ENCODE assay signal across 17 cellular contexts in genomic region chr16:19184823-19185509, GRCh38. TPM values are rescaled to one million over a fixed set of nuclear protein-coding genes. Genes with fewer than 3 reads are reported as not detected.
DNase-seq lines count a peak whose midpoint lies in the region; ATAC-seq and TF ChIP-seq lines count a peak whose summit lies in the region.
"Had no signal": no experiment of that assay in that cellular context is flagged by ENCODE, and none has a peak within 500 bp of the region (broad histone marks: within the 10 kb centered on the region; RNA-seq: fewer than 3 reads in every experiment).

No MANE protein-coding gene starts in this region.

- H3K36me3 ChIP-seq in GM23338 (ENCODE audit: insufficient read depth) (no peaks in the 10 kb centered on the region), body of pancreas (replicated peaks in 1 of 2; ENCODE audit: insufficient read depth in 1 of 2, low read depth in 2 of 2) (no peaks in the 10 kb centered on the region), gastroesophageal sphincter (no peaks in the 10 kb centered on the region)

- intact Hi-C loops in body of pancreas (cut with DNase I): no loop called here
- intact Hi-C loops in sciatic nerve (cut with DNase I): no loop called here

- TF ChIP-seq EP300 in gastroesophageal sphincter (IDR thresholded peaks at IDR 0.05): no peak

- peaks cover 0 to 4% (median 0%) of the 10 kb centered on the region in 3 donors for H3K9me3 ChIP-seq in body of pancreas
- H3K9me3 ChIP-seq in gastroesophageal sphincter: no peaks in the 10 kb centered on the region

- TF ChIP-seq CTCF in GM23338 (conservative IDR thresholded peaks at IDR 0.05; ENCODE audit: low read depth in 2 of 2) (no peak), body of pancreas (IDR thresholded peaks at IDR 0.05) (no peak), gastroesophageal sphincter (IDR thresholded peaks at IDR 0.05) (no peak)

- H2AFZ ChIP-seq in GM23338: 0 out of 2 replicates have a peak overlapping the region, but pooled peaks have one; percentile 52

- DNase-seq in GM23338 (ENCODE audit: low spot score) (peak; percentile 72), body of pancreas (no peak), iPS-NIHi11 (ENCODE audit: low spot score) (peak; percentile 80), sciatic nerve (ENCODE audit: low spot score) (no peak), mucosa of gallbladder (ENCODE audit: low spot score) (no peak), NCI-H146 treated with DMSO at 0.1 percent for 48 hours (lab: John Stamatoyannopoulos, UW; ENCODE audit: unreplicated experiment) (no peak)
- DNase-seq in activated T-cell treated with anti-CD3 and anti-CD28 coated beads, Interleukin-2, amount 50 U/mL, for 72 hours: no peak
- DNase-seq: activated CD4-positive, alpha-beta T cell treated with anti-CD3 and anti-CD28 coated beads for 48 hours; activated CD8-positive, alpha-beta memory T cell treated with anti-CD3 and anti-CD28 coated beads, Interleukin-2, amount 50 U/mL, for 48 hours; activated gamma-delta T cell; CD8-positive, alpha-beta memory T cell; foreskin melanocyte; NCI-H1417 treated with DMSO at 0.1 percent for 48 hours; NCI-H774; stimulated activated naive CD4-positive, alpha-beta T cell treated with Interleukin-2 at 50 U/mL for 16 hours had no signal

- H3F3A ChIP-seq in GM23338 (replicated peaks; ENCODE audit: low read depth): no peaks in the 10 kb centered on the region

- ATAC-seq in GM23338 (peak; percentile 92), body of pancreas (peak; percentile 72), sciatic nerve (peak; percentile 52), gastroesophageal sphincter (no peak)
- no peak for ATAC-seq in activated T-cell treated with anti-CD3 and anti-CD28 coated beads, Interleukin-2, amount 50 U/mL, for 72 hours (replicated peaks in 1 of 2)

- H3K9me2 ChIP-seq in GM23338 (ENCODE audit: insufficient read depth): no peaks in the 10 kb centered on the region

- H3K4me3 Mint-ChIP-seq in GM23338: no peak overlapping the region
- no peak overlapping the region for H3K4me3 Mint-ChIP-seq in activated T-cell treated with anti-CD3 and anti-CD28 coated beads, Interleukin-2, amount 50 U/mL, for 72 hours

- H3K9me3 Mint-ChIP-seq in GM23338: peaks cover 4% of the 10 kb centered on the region; the same call in 1 of the 3 replicates
- H3K9me3 Mint-ChIP-seq in activated T-cell treated with anti-CD3 and anti-CD28 coated beads, Interleukin-2, amount 50 U/mL, for 72 hours: peaks cover 0 to 2% of the 10 kb centered on the region in 2 donors

- H3K27ac ChIP-seq in GM23338 (ENCODE audit: low read depth) (no peak overlapping the region; the same call in 1 of the 2 replicates), body of pancreas (peak overlapping the region; percentile 20 to 70 (median 52)), gastroesophageal sphincter (no peak overlapping the region)
- H3K27ac ChIP-seq: SK-N-MC had no signal

- no peaks in the 10 kb centered on the region for H4K20me1 ChIP-seq in GM23338 (replicated peaks; ENCODE audit: insufficient read depth)

- H3K4me1 ChIP-seq in GM23338 (ENCODE audit: insufficient read depth) (peaks cover 9% of the 10 kb centered on the region), body of pancreas (peaks cover 13% of the 10 kb centered on the region), gastroesophageal sphincter (peaks cover 0 to 7% (median 0%) of the 10 kb centered on the region in 3 donors)

- H3K79me2 ChIP-seq in GM23338 (replicated peaks; ENCODE audit: insufficient read depth): no peaks in the 10 kb centered on the region

- peaks cover 6% of the 10 kb centered on the region for H3K27me3 Mint-ChIP-seq in GM23338 (ENCODE audit: insufficient read depth, low read depth, poor library complexity)
- peaks cover 12% of the 10 kb centered on the region for H3K27me3 Mint-ChIP-seq in activated T-cell treated with anti-CD3 and anti-CD28 coated beads, Interleukin-2, amount 50 U/mL, for 72 hours (ENCODE audit: low read depth)

- H3K4me3 ChIP-seq in GM23338: peak overlapping the region; percentile 11; the same call in 1 of the 2 replicates
- H3K4me3 ChIP-seq in body of pancreas: no peak overlapping the region
- H3K4me3 ChIP-seq in gastroesophageal sphincter: no peak overlapping the region
- H3K4me3 ChIP-seq: SK-N-MC had no signal

- no peak overlapping the region for H3K27ac Mint-ChIP-seq in GM23338
- no peak overlapping the region for H3K27ac Mint-ChIP-seq in activated T-cell treated with anti-CD3 and anti-CD28 coated beads, Interleukin-2, amount 50 U/mL, for 72 hours
- H3K27ac Mint-ChIP-seq: CD8-positive, alpha-beta memory T cell had no signal

- H3K27me3 ChIP-seq in GM23338 (ENCODE audit: insufficient read depth): no peaks in the 10 kb centered on the region
- no peaks in the 10 kb centered on the region for H3K27me3 ChIP-seq in body of pancreas
- no peaks in the 10 kb centered on the region for H3K27me3 ChIP-seq in gastroesophageal sphincter

- WGBS in body of pancreas, 2 donors: 62 to 67% methylated on average over 9 of the region's 9 CpGs
- 47 to 100% methylated on average over 1 to 6 of the region's 9 CpGs for WGBS in gastroesophageal sphincter (ENCODE audit: low coverage in 1 of 2), 2 donors

- H3K4me1 Mint-ChIP-seq in GM23338: peaks cover 19% of the 10 kb centered on the region
- no peaks in the 10 kb centered on the region for H3K4me1 Mint-ChIP-seq in activated T-cell treated with anti-CD3 and anti-CD28 coated beads, Interleukin-2, amount 50 U/mL, for 72 hours (ENCODE audit: low read depth)
- H3K4me1 Mint-ChIP-seq: CD8-positive, alpha-beta memory T cell had no signal

- peaks cover 15% of the 10 kb centered on the region; the same call in 2 of the 3 replicates for H3K36me3 Mint-ChIP-seq in GM23338 (ENCODE audit: low read depth)
- no peaks in the 10 kb centered on the region for H3K36me3 Mint-ChIP-seq in activated T-cell treated with anti-CD3 and anti-CD28 coated beads, Interleukin-2, amount 50 U/mL, for 72 hours (ENCODE audit: insufficient read depth in 2 of 2)
- H3K36me3 Mint-ChIP-seq: CD8-positive, alpha-beta memory T cell had no signal

- H3K4me2 ChIP-seq in GM23338: peak overlapping the region; percentile 63; the same call in 1 of the 2 replicates

- TF ChIP-seq POLR2A in body of pancreas (IDR thresholded peaks at IDR 0.05): no peak
- TF ChIP-seq POLR2A in gastroesophageal sphincter (IDR thresholded peaks at IDR 0.05): no peak

TF ChIP-seq in GM23338, 12 proteins besides CTCF, POLR2A, EP300 and RAD21 (continues in another document):
- TF ChIP-seq POLR2AphosphoS5 (IDR thresholded peaks at IDR 0.05; ENCODE audit: low read depth): no peak

RNA-seq across cellular contexts. Expression of gene SYT17, which starts 16.9 kb away (rescaled TPM):
- total RNA-seq in GM23338 (2014; rRNA removed; shearing (Covaris generic)): 6.9 and 9.5 TPM in 2 replicates
- 5.3 and 6.1 TPM in 2 replicates for polyA plus RNA-seq in GM23338 (2016; fragmentation: Nextera tagmentation; extraction: Ambion mirVana)
- total RNA-seq in body of pancreas (1 to 10 TPM; 3.9 to 9.2 TPM), sciatic nerve (8.2 TPM), mucosa of gallbladder (4.0 TPM), gastroesophageal sphincter (1 to 10 TPM; 4.2 to 9.0 (median 6.3) TPM)
- under 1 TPM; 0.36 to 0.39 TPM for total RNA-seq in activated T-cell treated with anti-CD3 and anti-CD28 coated beads, Interleukin-2, amount 50 U/mL, for 72 hours
- total RNA-seq: CD8-positive, alpha-beta memory T cell had no signal
- polyA plus RNA-seq: CD8-positive, alpha-beta memory T cell had no signal

Comparison
In these comparisons a context has a peak if more than half of its experiments do, and no peak if none do; other contexts are left out.
1. ATAC-seq: peak in GM23338 (single experiment), body of pancreas (single experiment) and sciatic nerve (single experiment); none in activated T-cell treated with anti-CD3 and anti-CD28 coated beads, Interleukin-2, amount 50 U/mL, for 72 hours (0 of 2) and gastroesophageal sphincter (single experiment).
2. DNase-seq: peak in GM23338 (single experiment) and iPS-NIHi11 (single experiment); none in body of pancreas (0 of 4), sciatic nerve (single experiment), mucosa of gallbladder (single experiment), activated T-cell treated with anti-CD3 and anti-CD28 coated beads, Interleukin-2, amount 50 U/mL, for 72 hours (0 of 2) and NCI-H146 treated with DMSO at 0.1 percent for 48 hours (single experiment).
3. H3K27ac ChIP-seq: peak in body of pancreas (4 of 4); none in GM23338 (single experiment) and gastroesophageal sphincter (0 of 4).